8 cellular contexts compared by ENCODE assay signal in genomic region chr6:144063744-144064401, GRCh38. TPM values are rescaled to one million over a fixed set of nuclear protein-coding genes. Genes with fewer than 3 reads are reported as not detected.
DNase-seq lines count a peak whose midpoint lies in the region; ATAC-seq and TF ChIP-seq lines count a peak whose summit lies in the region.

No MANE protein-coding gene starts in this region.

- H3K27me3 ChIP-seq in ACC112 (ENCODE audit: insufficient read depth, low read length) (peaks cover 62% of the 10 kb centered on the region), liver (ENCODE audit: control insufficient read depth in 4 of 4, insufficient read depth in 4 of 4, low read length in 3 of 4) (no peaks in the 10 kb centered on the region)

- H3K9ac ChIP-seq in liver (ENCODE audit: low read depth in 1 of 2, low read length in 2 of 2) = peak overlapping the region; percentile 32 to 74

- H3K36me3 ChIP-seq in ACC112 (ENCODE audit: insufficient read depth, low read length) (no peaks in the 10 kb centered on the region), liver (ENCODE audit: control insufficient read depth in 4 of 4, insufficient read depth in 3 of 4, low read depth in 1 of 4, low read length in 3 of 4) (no peaks in the 10 kb centered on the region)

- WGBS in liver = under 1% methylated on average over 72 of the region's 72 CpGs

- peak; percentile 61 for DNase-seq in NCI-H2171 treated with DMSO at 0.1 percent for 48 hours (lab: John Stamatoyannopoulos, UW)
- peak; percentile 72 for DNase-seq in activated CD4-positive, CD25-positive, alpha-beta regulatory T cell treated with anti-CD3 and anti-CD28 coated beads, Interleukin-2, amount 50 U/mL, for 16 hours (ENCODE audit: low read depth, low spot score)
- DNase-seq in cerebellum (ENCODE audit: low spot score) = peak; percentile 67
- peak; percentile 85 to 86 for DNase-seq in stimulated activated CD4-positive, alpha-beta T cell treated with anti-CD3 and anti-CD28 coated beads, Interleukin-4, amount 100 ng/mL, for 4 hours

- peak; percentile 20 for TF ChIP-seq CTCF in liver (IDR thresholded peaks at IDR 0.05; ENCODE audit: low read depth, low read length, missing input control)

- no peak overlapping the region for H3K27ac ChIP-seq in ACC112 (ENCODE audit: low read depth, low read length)
- H3K27ac ChIP-seq in liver (ENCODE audit: low read depth in 1 of 2, low read length in 2 of 2) = peak overlapping the region; percentile 74 to 83

- peak overlapping the region; percentile 86 for H3K4me3 ChIP-seq in ACC112 (ENCODE audit: low read depth, low read length)
- H3K4me3 ChIP-seq in liver (ENCODE audit: low read depth in 1 of 3, low read length in 3 of 3) = peak overlapping the region; percentile 62 to 95 (median 82)

- H3K4me1 ChIP-seq in ACC112 (ENCODE audit: control insufficient read depth, insufficient read depth, low read length, unreplicated experiment) (peaks cover 6% of the 10 kb centered on the region), liver (ENCODE audit: control insufficient read depth in 4 of 4, insufficient read depth in 4 of 4, low read length in 3 of 4) (peaks cover 0 to 10% (median 5%) of the 10 kb centered on the region in 4 donors)

- peak; percentile 8 to 46 for TF ChIP-seq RAD21 in liver (IDR thresholded peaks at IDR 0.05)

- peak overlapping the region; percentile 69 for H2AFZ ChIP-seq in ACC112 (ENCODE audit: low read length, unreplicated experiment)

- ATAC-seq in GM18519 (IDR thresholded peaks at IDR 0.05; ENCODE audit: low FRiP score, unreplicated experiment) (peak; percentile 66), HG03025 (IDR thresholded peaks at IDR 0.05; ENCODE audit: low FRiP score, unreplicated experiment) (peak; percentile 85)

- H3K79me2 ChIP-seq in ACC112 (ENCODE audit: control insufficient read depth, insufficient read depth, low read length, unreplicated experiment) = no peaks in the 10 kb centered on the region

- H3K9me3 ChIP-seq in liver (ENCODE audit: control insufficient read depth in 4 of 4, low read length in 3 of 4) = no peaks in the 10 kb centered on the region

TF ChIP-seq in liver, 16 proteins besides CTCF, POLR2A, EP300 and RAD21:
- no peak for TF ChIP-seq HNF4A (conservative IDR thresholded peaks at IDR 0.05)
- no peak for TF ChIP-seq JUND (IDR thresholded peaks at IDR 0.05)
- peak; percentile 55 for TF ChIP-seq SP1 (IDR thresholded peaks at IDR 0.05)
- TF ChIP-seq FOXA1 (IDR thresholded peaks at IDR 0.05) = no peak
- TF ChIP-seq MAX (IDR thresholded peaks at IDR 0.05) = no peak
- TF ChIP-seq, protein P1, sequence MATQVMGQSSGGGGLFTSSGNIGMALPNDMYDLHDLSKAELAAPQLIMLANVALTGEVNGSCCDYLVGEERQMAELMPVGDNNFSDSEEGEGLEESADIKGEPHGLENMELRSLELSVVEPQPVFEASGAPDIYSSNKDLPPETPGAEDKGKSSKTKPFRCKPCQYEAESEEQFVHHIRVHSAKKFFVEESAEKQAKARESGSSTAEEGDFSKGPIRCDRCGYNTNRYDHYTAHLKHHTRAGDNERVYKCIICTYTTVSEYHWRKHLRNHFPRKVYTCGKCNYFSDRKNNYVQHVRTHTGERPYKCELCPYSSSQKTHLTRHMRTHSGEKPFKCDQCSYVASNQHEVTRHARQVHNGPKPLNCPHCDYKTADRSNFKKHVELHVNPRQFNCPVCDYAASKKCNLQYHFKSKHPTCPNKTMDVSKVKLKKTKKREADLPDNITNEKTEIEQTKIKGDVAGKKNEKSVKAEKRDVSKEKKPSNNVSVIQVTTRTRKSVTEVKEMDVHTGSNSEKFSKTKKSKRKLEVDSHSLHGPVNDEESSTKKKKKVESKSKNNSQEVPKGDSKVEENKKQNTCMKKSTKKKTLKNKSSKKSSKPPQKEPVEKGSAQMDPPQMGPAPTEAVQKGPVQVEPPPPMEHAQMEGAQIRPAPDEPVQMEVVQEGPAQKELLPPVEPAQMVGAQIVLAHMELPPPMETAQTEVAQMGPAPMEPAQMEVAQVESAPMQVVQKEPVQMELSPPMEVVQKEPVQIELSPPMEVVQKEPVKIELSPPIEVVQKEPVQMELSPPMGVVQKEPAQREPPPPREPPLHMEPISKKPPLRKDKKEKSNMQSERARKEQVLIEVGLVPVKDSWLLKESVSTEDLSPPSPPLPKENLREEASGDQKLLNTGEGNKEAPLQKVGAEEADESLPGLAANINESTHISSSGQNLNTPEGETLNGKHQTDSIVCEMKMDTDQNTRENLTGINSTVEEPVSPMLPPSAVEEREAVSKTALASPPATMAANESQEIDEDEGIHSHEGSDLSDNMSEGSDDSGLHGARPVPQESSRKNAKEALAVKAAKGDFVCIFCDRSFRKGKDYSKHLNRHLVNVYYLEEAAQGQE (IDR thresholded peaks at IDR 0.05) = no peak
- TF ChIP-seq HNF4G (IDR thresholded peaks at IDR 0.05) = no peak
- TF ChIP-seq NR2F2 (IDR thresholded peaks at IDR 0.05) = no peak
- TF ChIP-seq RXRA (IDR thresholded peaks at IDR 0.05) = peak in 1 of 2 donors; percentile 30
- TF ChIP-seq GABPA (IDR thresholded peaks at IDR 0.05 in 1 of 2, conservative IDR thresholded peaks at IDR 0.05 in 1 of 2) = no peak
- TF ChIP-seq ATF3 (IDR thresholded peaks at IDR 0.05) = no peak
- TF ChIP-seq YY1 (IDR thresholded peaks at IDR 0.05) = no peak
TF ChIP-seq in liver: peak in this region for 2.

RNA-seq across cellular contexts. Expression of gene SF3B5, which starts 31.5 kb away (rescaled TPM):
- 46.2 TPM for total RNA-seq in cerebellum
- 10 to 100 TPM; 51.8 to 63.1 TPM for total RNA-seq in liver
- 100 to 1,000 TPM; 131 to 178 TPM for polyA plus RNA-seq in liver

RNA-seq across cellular contexts. Expression of gene PLAGL1, which starts 55.8 kb away (rescaled TPM):
- total RNA-seq in cerebellum = 20.1 TPM
- 1 to 10 TPM; 2.6 to 6.3 TPM for total RNA-seq in liver
- 1 to 10 TPM; 1.3 to 1.4 TPM for polyA plus RNA-seq in liver
